ENCODE assay signal across 28 cellular contexts in the genomic region with DNA sequence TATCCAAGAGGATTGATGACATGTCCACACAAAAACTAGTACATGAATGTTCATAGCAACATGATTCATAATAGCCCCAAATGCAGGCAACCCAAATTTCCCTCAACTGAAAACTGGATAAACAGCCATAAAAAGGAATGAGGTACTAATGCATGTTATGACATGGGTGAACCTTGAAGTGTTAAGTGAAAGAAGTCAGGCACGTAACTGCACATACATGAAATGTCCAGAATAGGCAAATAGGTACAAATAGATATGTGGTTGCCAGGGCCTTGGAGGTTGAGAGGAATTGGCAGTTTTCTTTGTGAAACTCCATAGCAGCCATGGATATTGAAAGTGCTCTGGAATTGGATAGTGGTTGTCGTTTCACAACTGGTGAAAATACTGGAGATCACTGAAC. TPM values are rescaled to one million over a fixed set of nuclear protein-coding genes. Genes with fewer than 3 reads are reported as not detected.
A peak's percentile ranks its signal among the peaks of the same experiment; 100 is the strongest.
DNase-seq lines count a peak whose midpoint lies in the region; ATAC-seq and TF ChIP-seq lines count a peak whose summit lies in the region.
"Had no signal": no experiment of that assay in that cellular context is flagged by ENCODE, and none has a peak within 500 bp of the region (broad histone marks: within the 10 kb centered on the region; RNA-seq: fewer than 3 reads in every experiment).

No MANE protein-coding gene starts in this region.

- no peak overlapping the region for H3K56ac ChIP-seq in H9 (ENCODE audit: insufficient read length, low read depth, low read length)

- H4K5ac ChIP-seq in H9 (ENCODE audit: insufficient read length, low read depth, low read length): no peak overlapping the region

- H3K4me3 ChIP-seq in GM23338 (no peak overlapping the region), neural progenitor cell (no peak overlapping the region)
- H3K4me3 ChIP-seq: BLaER1, GM12878 had no signal

- H3K27ac Mint-ChIP-seq in GM23338: no peak overlapping the region
- H3K27ac Mint-ChIP-seq in H9: peak overlapping the region in 1 of 3 experiments; percentile 57; a peak in 1 of 7 replicates
- H3K27ac Mint-ChIP-seq in nephron progenitor cell: peak overlapping the region; percentile 57
- no peak overlapping the region for H3K27ac Mint-ChIP-seq in neural progenitor cell
- H3K27ac Mint-ChIP-seq in stimulated activated naive CD8-positive, alpha-beta T cell treated with anti-CD3 and anti-CD28 coated beads, Interleukin-15, amount 100 ng/mL, for 72 hours: no peak overlapping the region
- H3K27ac Mint-ChIP-seq: CD14-positive monocyte; CD4-positive, alpha-beta memory T cell; CD4-positive, CD25-positive, alpha-beta regulatory T cell; CD8-positive, alpha-beta memory T cell had no signal

- H2AFZ ChIP-seq in GM23338 (no peak overlapping the region), H9 (ENCODE audit: low read length) (no peak overlapping the region), neural progenitor cell (replicated peaks) (no peak overlapping the region)

- H2AK5ac ChIP-seq in H9 (ENCODE audit: insufficient read length, low read length): no peak overlapping the region

- H3K79me2 ChIP-seq in GM23338 (replicated peaks; ENCODE audit: insufficient read depth): peaks cover 39% of the 10 kb centered on the region
- H3K79me2 ChIP-seq in H9 (ENCODE audit: insufficient read depth, low read length): no peaks in the 10 kb centered on the region
- peaks cover 63% of the 10 kb centered on the region for H3K79me2 ChIP-seq in neural progenitor cell (ENCODE audit: low read depth)

- H3T11ph ChIP-seq in H9 (ENCODE audit: low read length): no peak overlapping the region

- H2BK12ac ChIP-seq in H9 (ENCODE audit: insufficient read length, low read depth, low read length): no peak overlapping the region

- H4K20me1 ChIP-seq in GM23338 (replicated peaks; ENCODE audit: insufficient read depth) (peaks cover 45% of the 10 kb centered on the region), H9 (ENCODE audit: control insufficient read depth, insufficient read depth, insufficient read length) (no peaks in the 10 kb centered on the region), neural progenitor cell (ENCODE audit: low read depth) (peaks cover 66% of the 10 kb centered on the region)
- H4K20me1 ChIP-seq: BLaER1 had no signal

- no peak overlapping the region for H2BK20ac ChIP-seq in H9 (ENCODE audit: low read depth, low read length, poor library complexity, severe bottlenecking)

- H3K4me2 ChIP-seq in GM23338 (no peak overlapping the region), H9 (ENCODE audit: insufficient read depth, insufficient read length, low read length) (no peak overlapping the region), neural progenitor cell (no peak overlapping the region)
- H3K4me2 ChIP-seq: BLaER1 had no signal

- TF ChIP-seq CTCF in GM23338 (conservative IDR thresholded peaks at IDR 0.05; ENCODE audit: low read depth in 2 of 2): no peak
- no peak for TF ChIP-seq CTCF in H9 (conservative IDR thresholded peaks at IDR 0.05)
- TF ChIP-seq CTCF in nephron progenitor cell (IDR thresholded peaks at IDR 0.05): no peak
- no peak for TF ChIP-seq CTCF in neural progenitor cell (IDR thresholded peaks at IDR 0.05)

- no peak overlapping the region for H2BK5ac ChIP-seq in H9 (ENCODE audit: insufficient read length, low read length)

- no peak overlapping the region for H4K91ac ChIP-seq in H9 (ENCODE audit: insufficient read length, low read depth, low read length)

- H3K4me1 ChIP-seq in GM23338 (ENCODE audit: insufficient read depth) (peaks cover 37% of the 10 kb centered on the region), H9 (ENCODE audit: insufficient read depth, low read length) (no peaks in the 10 kb centered on the region), neural progenitor cell (peaks cover 18% of the 10 kb centered on the region)
- H3K4me1 ChIP-seq: BE2C, BLaER1 had no signal

- no peaks in the 10 kb centered on the region for H3K23me2 ChIP-seq in H9 (ENCODE audit: insufficient read length, low read depth, low read length, poor library complexity, severe bottlenecking)

- H3K36me3 ChIP-seq in GM23338 (ENCODE audit: insufficient read depth) (peaks cover 20% of the 10 kb centered on the region; the same call in 1 of the 2 replicates), neural progenitor cell (no peaks in the 10 kb centered on the region)
- H3K36me3 ChIP-seq: BE2C, BLaER1 had no signal

- peaks cover 62% of the 10 kb centered on the region for H3F3A ChIP-seq in GM23338 (replicated peaks; ENCODE audit: low read depth)
- H3F3A ChIP-seq in neural progenitor cell (ENCODE audit: low read depth): peaks cover 77% of the 10 kb centered on the region

- no peaks in the 10 kb centered on the region for H3K9me3 ChIP-seq in H9 (ENCODE audit: control insufficient read depth, low read depth, low read length)
- H3K9me3 ChIP-seq in neural progenitor cell (ENCODE audit: low read depth): no peaks in the 10 kb centered on the region
- H3K9me3 ChIP-seq: BE2C had no signal

- no peak overlapping the region for H2BK15ac ChIP-seq in H9 (ENCODE audit: low read depth, low read length)

- H3K14ac ChIP-seq in H9 (ENCODE audit: insufficient read depth, low read length): no peak overlapping the region

- no peaks in the 10 kb centered on the region for H3K79me1 ChIP-seq in H9 (ENCODE audit: insufficient read depth, low read depth, low read length, poor library complexity, severe bottlenecking)

- H3K36me3 Mint-ChIP-seq in GM23338 (ENCODE audit: low read depth) (peaks cover 61% of the 10 kb centered on the region), H9 (ENCODE audit: insufficient read depth in 1 of 3, low read depth in 3 of 3) (peaks cover 21 to 61% (median 47%) of the 10 kb centered on the region in 3 experiments), nephron progenitor cell (ENCODE audit: low read depth) (peaks cover 86% of the 10 kb centered on the region), neural progenitor cell (peaks cover 28% of the 10 kb centered on the region)
- H3K36me3 Mint-ChIP-seq: CD4-positive, alpha-beta memory T cell; CD4-positive, CD25-positive, alpha-beta regulatory T cell; CD8-positive, alpha-beta memory T cell had no signal

- no peak overlapping the region for H3K23ac ChIP-seq in H9 (ENCODE audit: insufficient read length, low read depth, low read length)

- H3K27me3 ChIP-seq in GM23338 (ENCODE audit: insufficient read depth) (no peaks in the 10 kb centered on the region), H9 (ENCODE audit: insufficient read depth, low read length) (no peaks in the 10 kb centered on the region), neural progenitor cell (no peaks in the 10 kb centered on the region)
- H3K27me3 ChIP-seq: BE2C, BLaER1 had no signal

- no peak overlapping the region for H3K9ac ChIP-seq in H9 (ENCODE audit: extremely low read depth, insufficient read length, low read length)
- H3K9ac ChIP-seq in neural progenitor cell: no peak overlapping the region
- H3K9ac ChIP-seq: BLaER1 had no signal

- peaks cover 49% of the 10 kb centered on the region for H3K4me1 Mint-ChIP-seq in GM23338
- H3K4me1 Mint-ChIP-seq in H9: peaks cover 32 to 40% of the 10 kb centered on the region in 2 experiments
- peaks cover 25% of the 10 kb centered on the region for H3K4me1 Mint-ChIP-seq in nephron progenitor cell
- peaks cover 2% of the 10 kb centered on the region for H3K4me1 Mint-ChIP-seq in neural progenitor cell
- H3K4me1 Mint-ChIP-seq in stimulated activated naive CD8-positive, alpha-beta T cell treated with anti-CD3 and anti-CD28 coated beads, Interleukin-15, amount 100 ng/mL, for 72 hours: no peaks in the 10 kb centered on the region

- H4K8ac ChIP-seq in H9 (replicated peaks; ENCODE audit: insufficient read length, low read depth, low read length): no peak overlapping the region

- H3K4me3 Mint-ChIP-seq in GM23338 (no peak overlapping the region), H9 (no peak overlapping the region), nephron progenitor cell (no peak overlapping the region), neural progenitor cell (no peak overlapping the region)
- no peak overlapping the region for H3K4me3 Mint-ChIP-seq in stimulated activated naive CD8-positive, alpha-beta T cell treated with anti-CD3 and anti-CD28 coated beads, Interleukin-15, amount 100 ng/mL, for 72 hours
- H3K4me3 Mint-ChIP-seq: CD14-positive monocyte; CD4-positive, alpha-beta memory T cell; CD4-positive, CD25-positive, alpha-beta regulatory T cell; CD8-positive, alpha-beta memory T cell had no signal

- WGBS in H9 (ENCODE audit: extremely low coverage, insufficient read length, low lambda C conversion rate): no CpG with 5 or more reads among the region's 2 CpGs

- DNase-seq in GM23338 (ENCODE audit: low spot score) (no peak), H9 (no peak), nephron progenitor cell (no peak), neural progenitor cell (ENCODE audit: low spot score) (no peak), GM19240 (ENCODE audit: insufficient read length, low spot score) (no peak)
- no peak for DNase-seq in stimulated activated naive CD4-positive, alpha-beta T cell (lab: John Stamatoyannopoulos, UW)
- DNase-seq in stimulated activated naive CD8-positive, alpha-beta T cell treated with anti-CD3 and anti-CD28 coated beads, Interleukin-15, amount 100 ng/mL, for 72 hours: no peak
- DNase-seq: 8988T; ACHN; BE2C; C1 segment of cervical spinal cord; CD4-positive, alpha-beta memory T cell; CD4-positive, CD25-positive, alpha-beta regulatory T cell; CD8-positive, alpha-beta memory T cell; COR-L47; DMS 273 treated with DMSO at 0.1 percent for 48 hours; DMS153; DMS53; DMS79; DND-41; EL; GDM1 had no signal

- H3K27me3 Mint-ChIP-seq in GM23338 (ENCODE audit: insufficient read depth, low read depth, poor library complexity) (peaks cover 61% of the 10 kb centered on the region), H9 (ENCODE audit: low read depth) (peaks cover 4% of the 10 kb centered on the region), nephron progenitor cell (ENCODE audit: low read depth, poor library complexity) (peaks cover 4% of the 10 kb centered on the region), neural progenitor cell (ENCODE audit: insufficient read depth, low read depth) (peaks cover 2% of the 10 kb centered on the region)
- peaks cover 61% of the 10 kb centered on the region for H3K27me3 Mint-ChIP-seq in stimulated activated naive CD8-positive, alpha-beta T cell treated with anti-CD3 and anti-CD28 coated beads, Interleukin-15, amount 100 ng/mL, for 72 hours

- H3K18ac ChIP-seq in H9 (ENCODE audit: insufficient read length, low read depth, low read length): no peak overlapping the region

- H2BK120ac ChIP-seq in H9 (ENCODE audit: low read depth, low read length, poor library complexity, severe bottlenecking): no peak overlapping the region

- H3K9me3 Mint-ChIP-seq in GM23338 (peaks cover 14% of the 10 kb centered on the region), H9 (peaks cover 0 to 12% of the 10 kb centered on the region in 2 experiments; a peak in 3 of 5 replicates), nephron progenitor cell (peaks cover 19% of the 10 kb centered on the region), neural progenitor cell (no peaks in the 10 kb centered on the region)
- H3K9me3 Mint-ChIP-seq in stimulated activated naive CD8-positive, alpha-beta T cell treated with anti-CD3 and anti-CD28 coated beads, Interleukin-15, amount 100 ng/mL, for 72 hours: no peaks in the 10 kb centered on the region
- H3K9me3 Mint-ChIP-seq: CD4-positive, alpha-beta memory T cell; CD4-positive, CD25-positive, alpha-beta regulatory T cell; CD8-positive, alpha-beta memory T cell had no signal

- H3K27ac ChIP-seq in GM23338 (ENCODE audit: low read depth) (0 out of 2 replicates have a peak overlapping the region, but pooled peaks have one; percentile 21), H9 (ENCODE audit: insufficient read length, low read depth, low read length) (peak overlapping the region; percentile 53), neural progenitor cell (peak overlapping the region; percentile 59)
- H3K27ac ChIP-seq: BLaER1 had no signal

- no peak overlapping the region for H3K4ac ChIP-seq in H9 (ENCODE audit: low read depth, low read length)

- H3K9me2 ChIP-seq in GM23338 (ENCODE audit: insufficient read depth): no peaks in the 10 kb centered on the region

- ATAC-seq in GM23338: no peak
- no peak for ATAC-seq in stimulated activated naive CD8-positive, alpha-beta T cell treated with anti-CD3 and anti-CD28 coated beads, Interleukin-15, amount 100 ng/mL, for 72 hours
- ATAC-seq: GM12878 had no signal

RNA-seq across cellular contexts. Expression of a gene that starts 52.2 kb away (rescaled TPM):
- total RNA-seq in GM23338 (2014; rRNA removed; shearing (Covaris generic)): 0.35 and 0.39 TPM in 2 replicates
- 0.10 TPM in 1 of 2 replicates, not detected in the other for polyA plus RNA-seq in GM23338 (2016; fragmentation: Nextera tagmentation; extraction: Ambion mirVana)
- total RNA-seq in H9 (2021) (0.07 and 0.09 TPM in 2 replicates), neural progenitor cell (ENCODE audit: low replicate concordance) (not detected in 2 replicates)
- total RNA-seq: A673, Daoy had no signal
- polyA plus RNA-seq: AG04450 had no signal
